29 cellular contexts compared by ENCODE assay signal in genomic region chr11:94759522-94759921, GRCh38.
"Had no signal": no experiment of that assay in that cellular context is flagged by ENCODE, and none has a peak within 500 bp of the region (broad histone marks: within the 10 kb centered on the region; RNA-seq: fewer than 3 reads in every experiment).

No MANE protein-coding gene starts in this region.

- ATAC-seq: activated CD8-positive, alpha-beta memory T cell treated with anti-CD3 and anti-CD28 coated beads, Interleukin-2, amount 10 ng/mL, durations not matched to agents 7 days and 5 days; activated CD8-positive, alpha-beta T cell treated with anti-CD3 and anti-CD28 coated beads, Interleukin-2, amount 10 ng/mL, durations not matched to agents 7 days and 5 days; activated naive CD8-positive, alpha-beta T cell treated with anti-CD3 and anti-CD28 coated beads, Interleukin-2, amount 50 U/mL, for 24 hours had no signal

- H3K4me1 ChIP-seq: ascending aorta had no signal

- H3K4me3 ChIP-seq: ascending aorta, cardiac muscle cell had no signal

- H3K27ac ChIP-seq: ascending aorta, cardiac muscle cell, VCaP had no signal

- H3K9me3 ChIP-seq: ascending aorta had no signal

- DNase-seq: activated B cell treated with CpG ODN at 0.5 μM for 24 hours; activated CD4-positive, alpha-beta memory T cell treated with anti-CD3 and anti-CD28 coated beads, Interleukin-2, amount 10 ng/mL, durations not matched to agents 7 days and 5 days; activated CD4-positive, alpha-beta T cell treated with anti-CD3 and anti-CD28 coated beads for 48 hours; activated CD4-positive, alpha-beta T cell treated with anti-CD3 and anti-CD28 coated beads, Interleukin-2, amount 10 ng/mL, durations not matched to agents 7 days and 5 days; activated CD4-positive, alpha-beta T cell treated with anti-CD3 and anti-CD28 coated beads, Interleukin-2, amount 50 U/mL, for 48 hours; activated CD4-positive, CD25-positive, alpha-beta regulatory T cell treated with anti-CD3 and anti-CD28 coated beads, Interleukin-2, amount 50 U/mL, for 72 hours; activated CD8-positive, alpha-beta memory T cell treated with anti-CD3 and anti-CD28 coated beads for 24 hours; activated CD8-positive, alpha-beta memory T cell treated with anti-CD3 and anti-CD28 coated beads, Interleukin-2, amount 10 ng/mL, durations not matched to agents 7 days and 5 days; activated CD8-positive, alpha-beta memory T cell treated with anti-CD3 and anti-CD28 coated beads, Interleukin-2, amount 50 U/mL, for 48 hours; activated CD8-positive, alpha-beta T cell treated with anti-CD3 and anti-CD28 coated beads, Interleukin-2, amount 10 ng/mL, durations not matched to agents 7 days and 5 days; activated effector memory CD4-positive, alpha-beta T cell treated with Interleukin-2 at 50 U/mL for 16 hours; activated gamma-delta T cell; activated naive CD4-positive, alpha-beta T cell treated with anti-CD3 and anti-CD28 coated beads, Interleukin-2, amount 10 ng/mL, durations not matched to agents 7 days and 5 days; activated naive CD4-positive, alpha-beta T cell treated with Interleukin-2 at 50 U/mL for 16 hours; activated naive CD8-positive, alpha-beta T cell treated with anti-CD3 and anti-CD28 coated beads, Interleukin-2, amount 10 ng/mL, durations not matched to agents 7 days and 5 days; activated naive CD8-positive, alpha-beta T cell treated with anti-CD3 and anti-CD28 coated beads, Interleukin-2, amount 50 U/mL, for 24 hours; activated T-cell treated with anti-CD3 and anti-CD28 coated beads, Interleukin-2, amount 50 U/mL, for 24 hours; activated T-cell treated with anti-CD3 and anti-CD28 coated beads, Interleukin-2, amount 50 U/mL, for 48 hours; amygdala; anterior cingulate cortex; caudate nucleus; cerebellar nuclear complex; T-helper 2 cell; T-helper 9 cell had no signal

- H3K27me3 ChIP-seq: ascending aorta had no signal

- FAIRE-seq: bronchial epithelial cell, TTC549 had no signal

- H3K36me3 ChIP-seq: ascending aorta, cardiac muscle cell had no signal
